Comparison of ENCODE assay signal across 1 cellular context in the genomic region with DNA sequence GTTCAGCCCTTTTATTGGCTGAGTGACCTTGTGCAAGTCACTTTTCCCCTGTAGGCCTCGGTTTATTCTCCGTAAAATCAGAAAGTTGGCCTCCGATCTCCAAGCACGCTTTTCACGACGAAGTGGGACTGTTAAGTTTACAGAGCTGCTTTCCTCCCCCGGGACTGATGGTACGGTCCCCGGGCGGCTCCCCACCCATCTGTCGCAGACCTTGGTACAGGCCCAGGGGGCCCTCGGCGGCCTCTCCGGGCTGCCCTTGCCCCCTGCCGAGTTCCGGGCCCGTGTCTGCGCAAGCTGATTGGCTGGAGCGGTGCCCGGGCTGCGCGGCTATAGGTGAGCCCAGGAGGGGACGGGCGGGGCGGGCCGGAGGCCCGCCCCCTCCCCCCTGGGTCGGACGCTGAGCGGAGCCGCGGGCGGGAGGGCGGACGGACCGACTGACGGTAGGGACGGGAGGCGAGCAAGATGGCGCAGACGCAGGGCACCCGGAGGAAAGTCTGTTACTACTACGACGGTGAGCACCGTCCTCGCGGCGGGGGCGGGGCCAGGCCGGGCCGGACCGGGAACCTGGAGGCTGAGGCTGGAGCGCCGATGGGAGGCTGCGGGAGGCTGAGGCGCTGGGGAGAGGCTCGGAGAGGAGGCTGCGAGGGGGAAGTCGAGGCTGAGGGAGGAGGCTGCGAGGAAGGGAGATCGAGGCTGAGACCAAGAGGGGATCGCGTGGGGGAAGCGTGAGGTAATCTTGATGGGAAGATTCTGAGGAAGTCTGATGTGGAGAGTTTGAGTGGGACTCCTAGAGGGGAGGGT.
TF ChIP-seq lines count a peak whose summit lies in the region.

A gene (plus strand): TSS at position 376 of the 801 bp plus-strand sequence. CDS start 87 bp downstream, at position 463.

TF ChIP-seq in HepG2, 621 proteins besides CTCF, POLR2A, EP300 and RAD21 (continued from another document and continues in another):
- TF ChIP-seq, protein P1, sequence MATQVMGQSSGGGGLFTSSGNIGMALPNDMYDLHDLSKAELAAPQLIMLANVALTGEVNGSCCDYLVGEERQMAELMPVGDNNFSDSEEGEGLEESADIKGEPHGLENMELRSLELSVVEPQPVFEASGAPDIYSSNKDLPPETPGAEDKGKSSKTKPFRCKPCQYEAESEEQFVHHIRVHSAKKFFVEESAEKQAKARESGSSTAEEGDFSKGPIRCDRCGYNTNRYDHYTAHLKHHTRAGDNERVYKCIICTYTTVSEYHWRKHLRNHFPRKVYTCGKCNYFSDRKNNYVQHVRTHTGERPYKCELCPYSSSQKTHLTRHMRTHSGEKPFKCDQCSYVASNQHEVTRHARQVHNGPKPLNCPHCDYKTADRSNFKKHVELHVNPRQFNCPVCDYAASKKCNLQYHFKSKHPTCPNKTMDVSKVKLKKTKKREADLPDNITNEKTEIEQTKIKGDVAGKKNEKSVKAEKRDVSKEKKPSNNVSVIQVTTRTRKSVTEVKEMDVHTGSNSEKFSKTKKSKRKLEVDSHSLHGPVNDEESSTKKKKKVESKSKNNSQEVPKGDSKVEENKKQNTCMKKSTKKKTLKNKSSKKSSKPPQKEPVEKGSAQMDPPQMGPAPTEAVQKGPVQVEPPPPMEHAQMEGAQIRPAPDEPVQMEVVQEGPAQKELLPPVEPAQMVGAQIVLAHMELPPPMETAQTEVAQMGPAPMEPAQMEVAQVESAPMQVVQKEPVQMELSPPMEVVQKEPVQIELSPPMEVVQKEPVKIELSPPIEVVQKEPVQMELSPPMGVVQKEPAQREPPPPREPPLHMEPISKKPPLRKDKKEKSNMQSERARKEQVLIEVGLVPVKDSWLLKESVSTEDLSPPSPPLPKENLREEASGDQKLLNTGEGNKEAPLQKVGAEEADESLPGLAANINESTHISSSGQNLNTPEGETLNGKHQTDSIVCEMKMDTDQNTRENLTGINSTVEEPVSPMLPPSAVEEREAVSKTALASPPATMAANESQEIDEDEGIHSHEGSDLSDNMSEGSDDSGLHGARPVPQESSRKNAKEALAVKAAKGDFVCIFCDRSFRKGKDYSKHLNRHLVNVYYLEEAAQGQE (IDR thresholded peaks at IDR 0.05; ENCODE audit: borderline replicate concordance in 1 of 2, low read depth in 1 of 2, low read length in 2 of 2) = no peak
- no peak for TF ChIP-seq ZNF432 (CRISPR knock-in tag; IDR thresholded peaks at IDR 0.05; ENCODE audit: borderline replicate concordance)
- TF ChIP-seq, protein P2, sequence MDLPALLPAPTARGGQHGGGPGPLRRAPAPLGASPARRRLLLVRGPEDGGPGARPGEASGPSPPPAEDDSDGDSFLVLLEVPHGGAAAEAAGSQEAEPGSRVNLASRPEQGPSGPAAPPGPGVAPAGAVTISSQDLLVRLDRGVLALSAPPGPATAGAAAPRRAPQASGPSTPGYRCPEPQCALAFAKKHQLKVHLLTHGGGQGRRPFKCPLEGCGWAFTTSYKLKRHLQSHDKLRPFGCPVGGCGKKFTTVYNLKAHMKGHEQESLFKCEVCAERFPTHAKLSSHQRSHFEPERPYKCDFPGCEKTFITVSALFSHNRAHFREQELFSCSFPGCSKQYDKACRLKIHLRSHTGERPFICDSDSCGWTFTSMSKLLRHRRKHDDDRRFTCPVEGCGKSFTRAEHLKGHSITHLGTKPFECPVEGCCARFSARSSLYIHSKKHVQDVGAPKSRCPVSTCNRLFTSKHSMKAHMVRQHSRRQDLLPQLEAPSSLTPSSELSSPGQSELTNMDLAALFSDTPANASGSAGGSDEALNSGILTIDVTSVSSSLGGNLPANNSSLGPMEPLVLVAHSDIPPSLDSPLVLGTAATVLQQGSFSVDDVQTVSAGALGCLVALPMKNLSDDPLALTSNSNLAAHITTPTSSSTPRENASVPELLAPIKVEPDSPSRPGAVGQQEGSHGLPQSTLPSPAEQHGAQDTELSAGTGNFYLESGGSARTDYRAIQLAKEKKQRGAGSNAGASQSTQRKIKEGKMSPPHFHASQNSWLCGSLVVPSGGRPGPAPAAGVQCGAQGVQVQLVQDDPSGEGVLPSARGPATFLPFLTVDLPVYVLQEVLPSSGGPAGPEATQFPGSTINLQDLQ (CRISPR knock-in tag; IDR thresholded peaks at IDR 0.05) = no peak; the same call in 1 of the 2 replicates
- TF ChIP-seq, protein P3, sequence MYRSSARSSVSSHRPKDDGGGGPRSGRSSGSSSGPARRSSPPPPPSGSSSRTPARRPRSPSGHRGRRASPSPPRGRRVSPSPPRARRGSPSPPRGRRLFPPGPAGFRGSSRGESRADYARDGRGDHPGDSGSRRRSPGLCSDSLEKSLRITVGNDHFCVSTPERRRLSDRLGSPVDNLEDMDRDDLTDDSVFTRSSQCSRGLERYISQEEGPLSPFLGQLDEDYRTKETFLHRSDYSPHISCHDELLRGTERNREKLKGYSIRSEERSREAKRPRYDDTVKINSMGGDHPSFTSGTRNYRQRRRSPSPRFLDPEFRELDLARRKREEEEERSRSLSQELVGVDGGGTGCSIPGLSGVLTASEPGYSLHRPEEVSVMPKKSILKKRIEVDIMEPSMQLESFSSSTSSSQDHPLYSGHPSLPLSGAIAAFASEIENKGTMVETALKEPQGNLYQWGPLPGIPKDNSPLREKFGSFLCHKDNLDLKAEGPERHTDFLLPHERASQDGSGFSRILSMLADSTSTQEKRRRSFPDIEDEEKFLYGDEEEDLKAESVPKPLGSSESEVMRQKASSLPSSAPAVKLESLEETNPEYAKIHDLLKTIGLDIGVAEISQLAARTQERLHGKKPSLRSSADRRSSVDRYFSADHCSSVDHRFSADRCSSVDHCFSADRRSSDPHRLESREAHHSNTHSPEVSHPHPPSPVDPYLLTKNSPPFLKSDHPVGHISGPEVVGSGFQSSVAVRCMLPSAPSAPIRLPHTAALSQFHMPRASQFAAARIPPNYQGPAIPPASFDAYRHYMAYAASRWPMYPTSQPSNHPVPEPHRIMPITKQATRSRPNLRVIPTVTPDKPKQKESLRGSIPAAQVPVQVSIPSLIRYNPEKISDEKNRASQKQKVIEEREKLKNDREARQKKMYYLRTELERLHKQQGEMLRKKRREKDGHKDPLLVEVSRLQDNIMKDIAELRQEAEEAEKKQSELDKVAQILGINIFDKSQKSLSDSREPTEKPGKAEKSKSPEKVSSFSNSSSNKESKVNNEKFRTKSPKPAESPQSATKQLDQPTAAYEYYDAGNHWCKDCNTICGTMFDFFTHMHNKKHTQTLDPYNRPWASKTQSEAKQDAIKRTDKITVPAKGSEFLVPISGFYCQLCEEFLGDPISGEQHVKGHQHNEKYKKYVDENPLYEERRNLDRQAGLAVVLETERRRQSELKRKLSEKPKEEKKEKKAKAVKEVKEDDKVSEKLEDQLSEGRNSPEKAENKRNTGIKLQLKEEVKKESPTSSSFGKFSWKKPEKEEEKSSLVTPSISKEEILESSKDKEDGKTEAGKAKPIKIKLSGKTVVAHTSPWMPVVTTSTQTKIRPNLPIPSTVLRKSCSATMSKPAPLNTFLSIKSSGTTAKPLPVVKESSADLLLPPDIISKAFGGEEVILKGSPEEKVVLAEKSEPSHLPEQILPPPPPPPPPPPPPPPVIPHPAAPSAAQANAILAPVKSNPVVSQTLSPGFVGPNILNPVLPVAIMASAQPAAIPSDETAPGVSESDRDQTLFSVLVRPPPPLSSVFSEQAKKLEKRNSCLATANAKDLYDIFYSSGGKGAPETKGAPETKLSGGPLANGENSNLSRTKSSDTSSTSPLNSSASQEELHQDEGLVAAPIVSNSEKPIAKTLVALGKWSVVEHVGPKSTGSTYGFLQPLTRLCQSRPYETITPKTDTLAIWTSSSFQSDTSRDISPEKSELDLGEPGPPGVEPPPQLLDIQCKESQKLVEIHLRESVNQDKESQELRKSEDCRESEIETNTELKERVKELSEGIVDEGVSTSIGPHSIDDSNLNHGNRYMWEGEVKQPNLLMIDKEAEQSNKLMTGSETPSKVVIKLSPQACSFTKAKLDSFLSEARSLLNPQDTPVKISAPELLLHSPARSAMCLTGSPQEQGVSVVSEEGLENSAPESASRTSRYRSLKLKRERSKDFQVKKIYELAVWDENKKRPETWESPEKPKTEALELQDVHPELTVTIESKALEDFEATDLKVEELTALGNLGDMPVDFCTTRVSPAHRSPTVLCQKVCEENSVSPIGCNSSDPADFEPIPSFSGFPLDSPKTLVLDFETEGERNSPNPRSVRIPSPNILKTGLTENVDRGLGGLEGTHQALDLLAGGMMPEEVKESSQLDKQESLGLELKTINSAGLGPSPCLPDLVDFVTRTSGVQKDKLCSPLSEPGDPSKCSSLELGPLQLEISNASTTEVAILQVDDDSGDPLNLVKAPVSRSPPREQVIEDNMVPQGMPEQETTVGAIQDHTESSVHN (CRISPR knock-in tag; IDR thresholded peaks at IDR 0.05) = no peak
- TF ChIP-seq DPF2 (CRISPR knock-in tag; IDR thresholded peaks at IDR 0.05; ENCODE audit: borderline replicate concordance, low read depth) = no peak
- no peak for TF ChIP-seq FOXA1 (IDR thresholded peaks at IDR 0.05)
- peak; percentile 4; the same call in 1 of the 2 replicates for TF ChIP-seq FOXA1 (CRISPR knock-in tag; IDR thresholded peaks at IDR 0.05)
- TF ChIP-seq HMGA1 (CRISPR knock-in tag; conservative IDR thresholded peaks at IDR 0.05) = no peak
- peak; percentile 23; the same call in 1 of the 2 replicates for TF ChIP-seq ZNF317 (CRISPR knock-in tag; IDR thresholded peaks at IDR 0.05)
- TF ChIP-seq, protein P4, sequence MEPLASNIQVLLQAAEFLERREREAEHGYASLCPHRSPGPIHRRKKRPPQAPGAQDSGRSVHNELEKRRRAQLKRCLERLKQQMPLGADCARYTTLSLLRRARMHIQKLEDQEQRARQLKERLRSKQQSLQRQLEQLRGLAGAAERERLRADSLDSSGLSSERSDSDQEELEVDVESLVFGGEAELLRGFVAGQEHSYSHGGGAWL (CRISPR knock-in tag; IDR thresholded peaks at IDR 0.05) = peak; percentile 57; the same call in 1 of the 2 replicates
- peak; percentile 57 for TF ChIP-seq ZNF746 (CRISPR knock-in tag; IDR thresholded peaks at IDR 0.05)
- TF ChIP-seq, protein P5, sequence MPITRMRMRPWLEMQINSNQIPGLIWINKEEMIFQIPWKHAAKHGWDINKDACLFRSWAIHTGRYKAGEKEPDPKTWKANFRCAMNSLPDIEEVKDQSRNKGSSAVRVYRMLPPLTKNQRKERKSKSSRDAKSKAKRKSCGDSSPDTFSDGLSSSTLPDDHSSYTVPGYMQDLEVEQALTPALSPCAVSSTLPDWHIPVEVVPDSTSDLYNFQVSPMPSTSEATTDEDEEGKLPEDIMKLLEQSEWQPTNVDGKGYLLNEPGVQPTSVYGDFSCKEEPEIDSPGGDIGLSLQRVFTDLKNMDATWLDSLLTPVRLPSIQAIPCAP (CRISPR knock-in tag; IDR thresholded peaks at IDR 0.05; ENCODE audit: low read depth) = no peak
- TF ChIP-seq, protein P6, sequence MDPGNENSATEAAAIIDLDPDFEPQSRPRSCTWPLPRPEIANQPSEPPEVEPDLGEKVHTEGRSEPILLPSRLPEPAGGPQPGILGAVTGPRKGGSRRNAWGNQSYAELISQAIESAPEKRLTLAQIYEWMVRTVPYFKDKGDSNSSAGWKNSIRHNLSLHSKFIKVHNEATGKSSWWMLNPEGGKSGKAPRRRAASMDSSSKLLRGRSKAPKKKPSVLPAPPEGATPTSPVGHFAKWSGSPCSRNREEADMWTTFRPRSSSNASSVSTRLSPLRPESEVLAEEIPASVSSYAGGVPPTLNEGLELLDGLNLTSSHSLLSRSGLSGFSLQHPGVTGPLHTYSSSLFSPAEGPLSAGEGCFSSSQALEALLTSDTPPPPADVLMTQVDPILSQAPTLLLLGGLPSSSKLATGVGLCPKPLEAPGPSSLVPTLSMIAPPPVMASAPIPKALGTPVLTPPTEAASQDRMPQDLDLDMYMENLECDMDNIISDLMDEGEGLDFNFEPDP (CRISPR knock-in tag; conservative IDR thresholded peaks at IDR 0.05) = no peak
- TF ChIP-seq ZNF136 (CRISPR knock-in tag; IDR thresholded peaks at IDR 0.05; ENCODE audit: low read depth) = no peak
- TF ChIP-seq, protein P7, sequence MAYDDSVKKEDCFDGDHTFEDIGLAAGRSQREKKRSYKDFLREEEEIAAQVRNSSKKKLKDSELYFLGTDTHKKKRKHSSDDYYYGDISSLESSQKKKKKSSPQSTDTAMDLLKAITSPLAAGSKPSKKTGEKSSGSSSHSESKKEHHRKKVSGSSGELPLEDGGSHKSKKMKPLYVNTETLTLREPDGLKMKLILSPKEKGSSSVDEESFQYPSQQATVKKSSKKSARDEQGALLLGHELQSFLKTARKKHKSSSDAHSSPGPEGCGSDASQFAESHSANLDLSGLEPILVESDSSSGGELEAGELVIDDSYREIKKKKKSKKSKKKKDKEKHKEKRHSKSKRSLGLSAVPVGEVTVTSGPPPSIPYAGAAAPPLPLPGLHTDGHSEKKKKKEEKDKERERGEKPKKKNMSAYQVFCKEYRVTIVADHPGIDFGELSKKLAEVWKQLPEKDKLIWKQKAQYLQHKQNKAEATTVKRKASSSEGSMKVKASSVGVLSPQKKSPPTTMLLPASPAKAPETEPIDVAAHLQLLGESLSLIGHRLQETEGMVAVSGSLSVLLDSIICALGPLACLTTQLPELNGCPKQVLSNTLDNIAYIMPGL (CRISPR knock-in tag; IDR thresholded peaks at IDR 0.05; ENCODE audit: borderline replicate concordance in 1 of 2, low read depth in 1 of 2) = peak; percentile 49 to 51; a peak in 3 of 4 replicates
- TF ChIP-seq NFIC (IDR thresholded peaks at IDR 0.05; ENCODE audit: low read length) = no peak
- no peak for TF ChIP-seq NAIF1 (CRISPR knock-in tag; IDR thresholded peaks at IDR 0.05; ENCODE audit: borderline replicate concordance)
- peak; percentile 50 for TF ChIP-seq FOXA3 (CRISPR knock-in tag; IDR thresholded peaks at IDR 0.05)
- no peak for TF ChIP-seq HNRNPUL1 (IDR thresholded peaks at IDR 0.05; ENCODE audit: low read depth, low read length)
- peak; percentile 74; the same call in 1 of the 2 replicates for TF ChIP-seq SPEN (CRISPR knock-in tag; IDR thresholded peaks at IDR 0.05; ENCODE audit: low read depth)
- no peak for TF ChIP-seq ZNF841 (CRISPR knock-in tag; IDR thresholded peaks at IDR 0.05; ENCODE audit: borderline replicate concordance)
- TF ChIP-seq, protein P8, sequence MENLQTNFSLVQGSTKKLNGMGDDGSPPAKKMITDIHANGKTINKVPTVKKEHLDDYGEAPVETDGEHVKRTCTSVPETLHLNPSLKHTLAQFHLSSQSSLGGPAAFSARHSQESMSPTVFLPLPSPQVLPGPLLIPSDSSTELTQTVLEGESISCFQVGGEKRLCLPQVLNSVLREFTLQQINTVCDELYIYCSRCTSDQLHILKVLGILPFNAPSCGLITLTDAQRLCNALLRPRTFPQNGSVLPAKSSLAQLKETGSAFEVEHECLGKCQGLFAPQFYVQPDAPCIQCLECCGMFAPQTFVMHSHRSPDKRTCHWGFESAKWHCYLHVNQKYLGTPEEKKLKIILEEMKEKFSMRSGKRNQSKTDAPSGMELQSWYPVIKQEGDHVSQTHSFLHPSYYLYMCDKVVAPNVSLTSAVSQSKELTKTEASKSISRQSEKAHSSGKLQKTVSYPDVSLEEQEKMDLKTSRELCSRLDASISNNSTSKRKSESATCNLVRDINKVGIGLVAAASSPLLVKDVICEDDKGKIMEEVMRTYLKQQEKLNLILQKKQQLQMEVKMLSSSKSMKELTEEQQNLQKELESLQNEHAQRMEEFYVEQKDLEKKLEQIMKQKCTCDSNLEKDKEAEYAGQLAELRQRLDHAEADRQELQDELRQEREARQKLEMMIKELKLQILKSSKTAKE (CRISPR knock-in tag; IDR thresholded peaks at IDR 0.05; ENCODE audit: borderline replicate concordance) = no peak
- peak; percentile 60; the same call in 1 of the 2 replicates for TF ChIP-seq ADNP (CRISPR knock-in tag; IDR thresholded peaks at IDR 0.05)
- peak; percentile 62 for TF ChIP-seq TARDBP (CRISPR knock-in tag; IDR thresholded peaks at IDR 0.05)
- peak; percentile 57; the same call in 1 of the 2 replicates for TF ChIP-seq ESRRA (CRISPR knock-in tag; IDR thresholded peaks at IDR 0.05; ENCODE audit: low read depth)
- 0 out of 2 replicates have a peak, but pooled peaks have one; percentile 7 for TF ChIP-seq ZNF720 (CRISPR knock-in tag; IDR thresholded peaks at IDR 0.05)
- TF ChIP-seq KMT2A (CRISPR knock-in tag; IDR thresholded peaks at IDR 0.05) = peak; percentile 71
